1 cellular context compared by ENCODE assay signal in genomic region chr6:142302427-142303190, GRCh38.
TF ChIP-seq lines count a peak whose summit lies in the region.

No MANE protein-coding gene starts in this region.

TF ChIP-seq in GM23338, 12 proteins besides CTCF, POLR2A, EP300 and RAD21 (continued from another document):
- TF ChIP-seq, protein P1, sequence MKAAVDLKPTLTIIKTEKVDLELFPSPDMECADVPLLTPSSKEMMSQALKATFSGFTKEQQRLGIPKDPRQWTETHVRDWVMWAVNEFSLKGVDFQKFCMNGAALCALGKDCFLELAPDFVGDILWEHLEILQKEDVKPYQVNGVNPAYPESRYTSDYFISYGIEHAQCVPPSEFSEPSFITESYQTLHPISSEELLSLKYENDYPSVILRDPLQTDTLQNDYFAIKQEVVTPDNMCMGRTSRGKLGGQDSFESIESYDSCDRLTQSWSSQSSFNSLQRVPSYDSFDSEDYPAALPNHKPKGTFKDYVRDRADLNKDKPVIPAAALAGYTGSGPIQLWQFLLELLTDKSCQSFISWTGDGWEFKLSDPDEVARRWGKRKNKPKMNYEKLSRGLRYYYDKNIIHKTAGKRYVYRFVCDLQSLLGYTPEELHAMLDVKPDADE (IDR thresholded peaks at IDR 0.05), result no peak
- TF ChIP-seq NANOG (IDR thresholded peaks at IDR 0.05; ENCODE audit: borderline replicate concordance), result no peak
- no peak for TF ChIP-seq STAT1 (IDR thresholded peaks at IDR 0.05; ENCODE audit: unreplicated experiment)
- no peak for TF ChIP-seq CREB1 (CRISPR knock-in tag; IDR thresholded peaks at IDR 0.05; ENCODE audit: low read depth)
- no peak for TF ChIP-seq JUNB (IDR thresholded peaks at IDR 0.05; ENCODE audit: unreplicated experiment)
- no peak for TF ChIP-seq EZH2phosphoT487 (IDR thresholded peaks at IDR 0.05; ENCODE audit: unreplicated experiment)
